ENCODE assay signal across 25 cellular contexts in genomic region chr22:36746571-36746970, GRCh38. TPM values are rescaled to one million over a fixed set of nuclear protein-coding genes. Genes with fewer than 3 reads are reported as not detected.
"Had no signal": no experiment of that assay in that cellular context is flagged by ENCODE, and none has a peak within 500 bp of the region (broad histone marks: within the 10 kb centered on the region; RNA-seq: fewer than 3 reads in every experiment).

No MANE protein-coding gene starts in this region.

- H3K9me3 ChIP-seq: left ventricle myocardium inferior, thoracic aorta had no signal

- DNase-seq: activated CD4-positive, alpha-beta T cell treated with anti-CD3 and anti-CD28 coated beads for 48 hours; activated CD4-positive, CD25-positive, alpha-beta regulatory T cell; activated CD8-positive, alpha-beta memory T cell treated with anti-CD3 and anti-CD28 coated beads, Interleukin-2, amount 10 ng/mL, durations not matched to agents 7 days and 5 days; activated CD8-positive, alpha-beta T cell treated with anti-CD3 and anti-CD28 coated beads for 36 hours; activated effector memory CD4-positive, alpha-beta T cell treated with anti-CD3 and anti-CD28 coated beads, Interleukin-2, amount 50 U/mL, for 16 hours; activated naive CD4-positive, alpha-beta T cell treated with anti-CD3 and anti-CD28 coated beads, Interleukin-2, amount 50 U/mL, for 16 hours; activated naive CD8-positive, alpha-beta T cell treated with anti-CD3 and anti-CD28 coated beads, Interleukin-2, amount 50 U/mL, for 24 hours; activated T-cell treated with anti-CD3 and anti-CD28 coated beads for 4 hours; effector CD4-positive, alpha-beta T cell; erythroblast; glutamatergic neuron; immature natural killer cell; left ventricle myocardium inferior; mammary epithelial cell; nephron progenitor cell; nucleus accumbens; stimulated activated CD4-positive, alpha-beta T cell treated with anti-CD3 and anti-CD28 coated beads, Interleukin-2, amount 100 ng/mL, for 48 hours; stimulated activated CD8-positive, alpha-beta memory T cell treated with anti-CD3 and anti-CD28 coated beads, Interleukin-4, amount 100 ng/mL, for 48 hours; stimulated activated naive B cell treated with anti-CD40 and anti-IgM and Interleukin-4, amounts not matched to agents 10 μg/mL and 1 μg/mL and 100 μg/mL, for 72 hours had no signal

- H3K4me1 ChIP-seq: left ventricle myocardium inferior had no signal

- H3K4me1 Mint-ChIP-seq: activated CD8-positive, alpha-beta memory T cell treated with anti-CD3 and anti-CD28 coated beads, Interleukin-2, amount 10 ng/mL, durations not matched to agents 7 days and 5 days; activated naive CD8-positive, alpha-beta T cell treated with anti-CD3 and anti-CD28 coated beads, Interleukin-2, amount 50 U/mL, for 24 hours; immature natural killer cell; mesothelial cell of epicardium; stimulated activated naive B cell treated with anti-CD40 and anti-IgM and Interleukin-4, amounts not matched to agents 10 μg/mL and 1 μg/mL and 100 μg/mL, for 72 hours had no signal

- H3K4me3 ChIP-seq: hepatocyte, left ventricle myocardium inferior, thoracic aorta had no signal

- H3K9me3 Mint-ChIP-seq: activated CD8-positive, alpha-beta T cell treated with anti-CD3 and anti-CD28 coated beads for 36 hours; activated naive CD8-positive, alpha-beta T cell treated with anti-CD3 and anti-CD28 coated beads, Interleukin-2, amount 50 U/mL, for 24 hours; dendritic cell treated with granulocyte-macrophage colony-stimulating factor and Interleukin-4, amounts not matched to agents 40 ng/mL and 50 ng/mL, for 4 days; immature natural killer cell; mesothelial cell of epicardium; nephron progenitor cell; stimulated activated naive B cell treated with anti-CD40 and anti-IgM and Interleukin-4, amounts not matched to agents 10 μg/mL and 1 μg/mL and 100 μg/mL, for 72 hours; T-helper 1 cell treated with Interleukin-12 subunit alpha and Interleukin-12 subunit beta and Interleukin-4 antibody, amounts not matched to agents 30 μg/mL and 1 μg/mL, for 36 hours had no signal

- H3K4me3 Mint-ChIP-seq: activated CD8-positive, alpha-beta memory T cell treated with anti-CD3 and anti-CD28 coated beads, Interleukin-2, amount 10 ng/mL, durations not matched to agents 7 days and 5 days; activated CD8-positive, alpha-beta T cell treated with anti-CD3 and anti-CD28 coated beads for 36 hours; activated naive CD8-positive, alpha-beta T cell treated with anti-CD3 and anti-CD28 coated beads, Interleukin-2, amount 50 U/mL, for 24 hours; dendritic cell treated with granulocyte-macrophage colony-stimulating factor and Interleukin-4, amounts not matched to agents 40 ng/mL and 50 ng/mL, for 4 days; mesothelial cell of epicardium; nephron progenitor cell; stimulated activated naive B cell treated with anti-CD40 and anti-IgM and Interleukin-4, amounts not matched to agents 10 μg/mL and 1 μg/mL and 100 μg/mL, for 72 hours; T-helper 1 cell treated with Interleukin-12 subunit alpha and Interleukin-12 subunit beta and Interleukin-4 antibody, amounts not matched to agents 30 μg/mL and 1 μg/mL, for 36 hours had no signal

- H3K27me3 ChIP-seq: hepatocyte had no signal

- H3K27ac Mint-ChIP-seq: activated CD8-positive, alpha-beta memory T cell treated with anti-CD3 and anti-CD28 coated beads, Interleukin-2, amount 10 ng/mL, durations not matched to agents 7 days and 5 days; activated CD8-positive, alpha-beta T cell treated with anti-CD3 and anti-CD28 coated beads for 36 hours; activated naive CD8-positive, alpha-beta T cell treated with anti-CD3 and anti-CD28 coated beads, Interleukin-2, amount 50 U/mL, for 24 hours; dendritic cell treated with granulocyte-macrophage colony-stimulating factor and Interleukin-4, amounts not matched to agents 40 ng/mL and 50 ng/mL, for 4 days; immature natural killer cell; mesothelial cell of epicardium; nephron progenitor cell; stimulated activated naive B cell treated with anti-CD40 and anti-IgM and Interleukin-4, amounts not matched to agents 10 μg/mL and 1 μg/mL and 100 μg/mL, for 72 hours; T-helper 1 cell treated with Interleukin-12 subunit alpha and Interleukin-12 subunit beta and Interleukin-4 antibody, amounts not matched to agents 30 μg/mL and 1 μg/mL, for 36 hours had no signal

- H3K27ac ChIP-seq: hepatocyte, left ventricle myocardium inferior, thoracic aorta had no signal

- H3K36me3 Mint-ChIP-seq: activated CD8-positive, alpha-beta memory T cell treated with anti-CD3 and anti-CD28 coated beads, Interleukin-2, amount 10 ng/mL, durations not matched to agents 7 days and 5 days; immature natural killer cell; mesothelial cell of epicardium; stimulated activated naive B cell treated with anti-CD40 and anti-IgM and Interleukin-4, amounts not matched to agents 10 μg/mL and 1 μg/mL and 100 μg/mL, for 72 hours had no signal

- H3K36me3 ChIP-seq: left ventricle myocardium inferior, thoracic aorta had no signal

- H3K27me3 Mint-ChIP-seq: activated CD8-positive, alpha-beta memory T cell treated with anti-CD3 and anti-CD28 coated beads, Interleukin-2, amount 10 ng/mL, durations not matched to agents 7 days and 5 days had no signal

- ATAC-seq: activated CD8-positive, alpha-beta memory T cell treated with anti-CD3 and anti-CD28 coated beads, Interleukin-2, amount 10 ng/mL, durations not matched to agents 7 days and 5 days; activated CD8-positive, alpha-beta T cell treated with anti-CD3 and anti-CD28 coated beads for 36 hours; activated naive CD8-positive, alpha-beta T cell treated with anti-CD3 and anti-CD28 coated beads, Interleukin-2, amount 50 U/mL, for 24 hours; stimulated activated naive B cell treated with anti-CD40 and anti-IgM and Interleukin-4, amounts not matched to agents 10 μg/mL and 1 μg/mL and 100 μg/mL, for 72 hours had no signal

RNA-seq across cellular contexts. Expression of gene CACNG2, which starts 43.0 kb away (rescaled TPM):
- total RNA-seq: activated CD8-positive, alpha-beta memory T cell treated with anti-CD3 and anti-CD28 coated beads, Interleukin-2, amount 10 ng/mL, durations not matched to agents 7 days and 5 days; activated CD8-positive, alpha-beta T cell treated with anti-CD3 and anti-CD28 coated beads for 36 hours; hepatocyte; left ventricle myocardium inferior; mammary epithelial cell; mesothelial cell of epicardium; thoracic aorta; urinary bladder had no signal
